24 cellular contexts compared by ENCODE assay signal in genomic region chr9:114250648-114251047, GRCh38.
A peak's percentile ranks its signal among the peaks of the same experiment; 100 is the strongest.
DNase-seq lines count a peak whose midpoint lies in the region; ATAC-seq and TF ChIP-seq lines count a peak whose summit lies in the region.
"Had no signal": no experiment of that assay in that cellular context is flagged by ENCODE, and none has a peak within 500 bp of the region (broad histone marks: within the 10 kb centered on the region; RNA-seq: fewer than 3 reads in every experiment).

No MANE protein-coding gene starts in this region.

- no peaks in the 10 kb centered on the region for H4K20me1 ChIP-seq in mammary epithelial cell (ENCODE audit: insufficient read depth, low read length)

- no peak overlapping the region for H3K9ac ChIP-seq in mammary epithelial cell (ENCODE audit: insufficient read depth, low read length)
- H3K9ac ChIP-seq: BLaER1 treated with 17β-estradiol and CSF1 and Interleukin-3, amounts not matched to agents 10 nM and 100 nM had no signal

- CTCF ChIA-PET in mammary epithelial cell (lab: Charles Lee; ENCODE audit: low non-redundant PET), result no interaction called here
- CTCF ChIA-PET in activated CD4-positive, alpha-beta memory T cell treated with anti-CD3 and anti-CD28 coated beads, Interleukin-2, amount 10 ng/mL, durations not matched to agents 7 days and 5 days (lab: Charles Lee), result no interaction called here

- no peaks in the 10 kb centered on the region for H3K9me3 Mint-ChIP-seq in neural crest cell
- H3K9me3 Mint-ChIP-seq in activated CD4-positive, alpha-beta memory T cell treated with anti-CD3 and anti-CD28 coated beads, Interleukin-2, amount 10 ng/mL, durations not matched to agents 7 days and 5 days, result no peaks in the 10 kb centered on the region
- H3K9me3 Mint-ChIP-seq: activated naive CD8-positive, alpha-beta T cell treated with anti-CD3 and anti-CD28 coated beads for 36 hours; stimulated activated naive CD8-positive, alpha-beta T cell treated with anti-CD3 and anti-CD28 coated beads, Interleukin-15, amount 100 ng/mL, for 72 hours had no signal

- peaks cover 11% of the 10 kb centered on the region for H3K4me1 Mint-ChIP-seq in neural crest cell
- no peaks in the 10 kb centered on the region for H3K4me1 Mint-ChIP-seq in activated CD4-positive, alpha-beta memory T cell treated with anti-CD3 and anti-CD28 coated beads, Interleukin-2, amount 10 ng/mL, durations not matched to agents 7 days and 5 days
- H3K4me1 Mint-ChIP-seq: activated naive CD8-positive, alpha-beta T cell treated with anti-CD3 and anti-CD28 coated beads for 36 hours; stimulated activated naive CD8-positive, alpha-beta T cell treated with anti-CD3 and anti-CD28 coated beads, Interleukin-15, amount 100 ng/mL, for 72 hours had no signal

- no peak overlapping the region for H2AFZ ChIP-seq in mammary epithelial cell (ENCODE audit: low read depth, low read length)

- TF ChIP-seq POLR2A in breast epithelium (IDR thresholded peaks at IDR 0.05) (no peak), vagina (IDR thresholded peaks at IDR 0.05) (no peak)

- H3K79me2 ChIP-seq in mammary epithelial cell (ENCODE audit: insufficient read depth, low read length), result no peaks in the 10 kb centered on the region

- H3K27ac ChIP-seq in breast epithelium (peak overlapping the region; percentile 60 to 65), mammary epithelial cell (ENCODE audit: insufficient read depth, low read depth, low read length) (no peak overlapping the region), heart right ventricle (peak overlapping the region in 7 of 10 donors; percentile 39 to 82 (median 68)), vagina (peak overlapping the region; percentile 69)
- H3K27ac ChIP-seq: A549; BLaER1 treated with 17β-estradiol and CSF1 and Interleukin-3, amounts not matched to agents 10 nM and 100 nM; brain microvascular endothelial cell; epithelial cell of prostate had no signal

- peak overlapping the region; percentile 87 for H3K27ac Mint-ChIP-seq in neural crest cell (ENCODE audit: unreplicated experiment)
- H3K27ac Mint-ChIP-seq in activated CD4-positive, alpha-beta memory T cell treated with anti-CD3 and anti-CD28 coated beads, Interleukin-2, amount 10 ng/mL, durations not matched to agents 7 days and 5 days, result no peak overlapping the region
- H3K27ac Mint-ChIP-seq: activated naive CD8-positive, alpha-beta T cell treated with anti-CD3 and anti-CD28 coated beads for 36 hours; stimulated activated naive CD8-positive, alpha-beta T cell treated with anti-CD3 and anti-CD28 coated beads, Interleukin-15, amount 100 ng/mL, for 72 hours had no signal

- H3K36me3 ChIP-seq in breast epithelium, result no peaks in the 10 kb centered on the region
- H3K36me3 ChIP-seq in mammary epithelial cell (ENCODE audit: insufficient read depth, low read length), result no peaks in the 10 kb centered on the region
- H3K36me3 ChIP-seq in heart right ventricle, result peaks cover 0 to 3% (median 0%) of the 10 kb centered on the region in 9 donors
- no peaks in the 10 kb centered on the region for H3K36me3 ChIP-seq in vagina
- H3K36me3 ChIP-seq: brain microvascular endothelial cell had no signal

- TF ChIP-seq CTCF in breast epithelium (IDR thresholded peaks at IDR 0.05), result no peak
- no peak for TF ChIP-seq CTCF in mammary epithelial cell (conservative IDR thresholded peaks at IDR 0.05 in 1 of 2, IDR thresholded peaks at IDR 0.05 in 1 of 2; ENCODE audit: extremely low read depth in 1 of 2, insufficient read depth in 1 of 2, low read depth in 1 of 2, low read length in 2 of 2)
- no peak for TF ChIP-seq CTCF in heart right ventricle (IDR thresholded peaks at IDR 0.05)
- no peak for TF ChIP-seq CTCF in neural crest cell (conservative IDR thresholded peaks at IDR 0.05)
- no peak for TF ChIP-seq CTCF in vagina (IDR thresholded peaks at IDR 0.05)

- intact Hi-C loops in breast epithelium (cut with DNase I; ENCODE audit: low total_unique reads), result no loop called here
- intact Hi-C loops in mammary epithelial cell (cut with micrococcal nuclease), result no loop called here
- intact Hi-C loops in heart right ventricle (cut with DNase I), result no loop called here
- intact Hi-C loops in vagina (cut with DNase I), result no loop called here

- peak; percentile 24 to 74 (median 61) for ATAC-seq in heart right ventricle
- ATAC-seq: A549; left colon; Panc1; stimulated activated naive CD8-positive, alpha-beta T cell treated with anti-CD3 and anti-CD28 coated beads, Interleukin-15, amount 100 ng/mL, for 72 hours had no signal

- in situ Hi-C loops in mammary epithelial cell (cut with MboI; ENCODE audit: low sequenced_read_pairs in 2 of 2), result no loop called here

- H3K4me2 ChIP-seq in mammary epithelial cell (ENCODE audit: insufficient read depth, low read depth, low read length), result no peak overlapping the region
- H3K4me2 ChIP-seq: A549; BLaER1 treated with 17β-estradiol and CSF1 and Interleukin-3, amounts not matched to agents 10 nM and 100 nM had no signal

- POLR2A ChIA-PET in activated CD4-positive, alpha-beta memory T cell treated with anti-CD3 and anti-CD28 coated beads, Interleukin-2, amount 10 ng/mL, durations not matched to agents 7 days and 5 days (lab: Charles Lee), result no interaction called here

- H3K27me3 ChIP-seq in breast epithelium (no peaks in the 10 kb centered on the region), mammary epithelial cell (ENCODE audit: insufficient read depth, low read length) (no peaks in the 10 kb centered on the region), heart right ventricle (no peaks in the 10 kb centered on the region), vagina (no peaks in the 10 kb centered on the region)
- H3K27me3 ChIP-seq: BLaER1 treated with 17β-estradiol and CSF1 and Interleukin-3, amounts not matched to agents 10 nM and 100 nM; brain microvascular endothelial cell; dorsolateral prefrontal cortex had no signal

- no peaks in the 10 kb centered on the region for H3K9me3 ChIP-seq in breast epithelium
- H3K9me3 ChIP-seq in mammary epithelial cell (replicated peaks; ENCODE audit: insufficient read depth, low read length), result no peaks in the 10 kb centered on the region
- no peaks in the 10 kb centered on the region for H3K9me3 ChIP-seq in heart right ventricle
- no peaks in the 10 kb centered on the region for H3K9me3 ChIP-seq in vagina
- H3K9me3 ChIP-seq: A549; BLaER1 treated with 17β-estradiol and CSF1 and Interleukin-3, amounts not matched to agents 10 nM and 100 nM had no signal

- no peaks in the 10 kb centered on the region for H3K27me3 Mint-ChIP-seq in neural crest cell (ENCODE audit: low read depth)
- no peaks in the 10 kb centered on the region for H3K27me3 Mint-ChIP-seq in activated CD4-positive, alpha-beta memory T cell treated with anti-CD3 and anti-CD28 coated beads, Interleukin-2, amount 10 ng/mL, durations not matched to agents 7 days and 5 days
- H3K27me3 Mint-ChIP-seq: activated naive CD8-positive, alpha-beta T cell treated with anti-CD3 and anti-CD28 coated beads for 36 hours; stimulated activated naive CD8-positive, alpha-beta T cell treated with anti-CD3 and anti-CD28 coated beads, Interleukin-15, amount 100 ng/mL, for 72 hours had no signal

- peaks cover 5 to 7% of the 10 kb centered on the region in 2 donors for H3K4me1 ChIP-seq in breast epithelium
- no peaks in the 10 kb centered on the region for H3K4me1 ChIP-seq in mammary epithelial cell (ENCODE audit: insufficient read depth, low read length)
- H3K4me1 ChIP-seq in heart right ventricle, result peaks cover 3 to 35% (median 9%) of the 10 kb centered on the region in 9 donors
- H3K4me1 ChIP-seq in vagina, result peaks cover 30% of the 10 kb centered on the region
- H3K4me1 ChIP-seq: A549; BLaER1 treated with 17β-estradiol and CSF1 and Interleukin-3, amounts not matched to agents 10 nM and 100 nM had no signal

- WGBS in mammary epithelial cell (ENCODE audit: low coverage, missing lambda C conversion rate), result 96% methylated on average over 2 of the region's 3 CpGs
- WGBS in heart right ventricle, 2 donors, result 41 to 69% methylated on average over 3 of the region's 3 CpGs

- H3K4me3 ChIP-seq in breast epithelium (peak overlapping the region in 2 of 3 donors; percentile 22 to 49), mammary epithelial cell (replicated peaks in 1 of 3; ENCODE audit: insufficient read depth in 1 of 3, low read depth in 2 of 3, low read length in 3 of 3) (no peak overlapping the region), heart right ventricle (peak overlapping the region in 2 of 10 donors; percentile 8 to 13), vagina (peak overlapping the region in 1 of 2 donors; percentile 3)
- H3K4me3 ChIP-seq: A549; BLaER1 treated with 17β-estradiol and CSF1 and Interleukin-3, amounts not matched to agents 10 nM and 100 nM; skin epidermis had no signal

- dilution Hi-C loops in mammary epithelial cell (cut with HindIII; ENCODE audit: low sequenced_read_pairs), result loop anchor here (5.0 kb wide), 1 partner anchor 78 kb away; no protein-coding TSS in a partner anchor

- no peak for DNase-seq in breast epithelium (ENCODE audit: low spot score in 2 of 2)
- DNase-seq in mammary epithelial cell, result no peak
- DNase-seq in heart right ventricle, result peak in 1 of 2 donors; percentile 20
- DNase-seq in neural crest cell (ENCODE audit: low read depth, low spot score), result no peak
- no peak for DNase-seq in vagina (ENCODE audit: extremely low spot score in 2 of 2)
- no peak for DNase-seq in SKM-1 treated with dmso at 0.1 percent for 144 hours (lab: John Stamatoyannopoulos, UW; ENCODE audit: unreplicated experiment)
- no peak for DNase-seq in activated CD4-positive, alpha-beta memory T cell treated with anti-CD3 and anti-CD28 coated beads, Interleukin-2, amount 10 ng/mL, durations not matched to agents 7 days and 5 days
- no peak for DNase-seq in HK-2 (ENCODE audit: unreplicated experiment)
- DNase-seq: activated CD4-positive, CD25-positive, alpha-beta regulatory T cell treated with anti-CD3 and anti-CD28 coated beads, Interleukin-2, amount 50 U/mL, for 72 hours; activated CD8-positive, alpha-beta memory T cell treated with anti-CD3 and anti-CD28 coated beads for 24 hours; activated naive CD8-positive, alpha-beta T cell treated with anti-CD3 and anti-CD28 coated beads for 36 hours; GF-D8; NCI-H1417; NCI-H748 treated with DMSO at 0.1 percent for 48 hours; stimulated activated naive CD8-positive, alpha-beta T cell treated with anti-CD3 and anti-CD28 coated beads, Interleukin-15, amount 100 ng/mL, for 72 hours; T1000 had no signal

- BruUV-seq in mammary epithelial cell (replicated peaks; lab: Mats Ljungman, UMichigan), result no TSS peak

- no peaks in the 10 kb centered on the region for H3K36me3 Mint-ChIP-seq in neural crest cell (ENCODE audit: low read depth)
- no peaks in the 10 kb centered on the region for H3K36me3 Mint-ChIP-seq in activated CD4-positive, alpha-beta memory T cell treated with anti-CD3 and anti-CD28 coated beads, Interleukin-2, amount 10 ng/mL, durations not matched to agents 7 days and 5 days (ENCODE audit: low read depth)
- H3K36me3 Mint-ChIP-seq: activated naive CD8-positive, alpha-beta T cell treated with anti-CD3 and anti-CD28 coated beads for 36 hours had no signal

- no peak overlapping the region for H3K4me3 Mint-ChIP-seq in neural crest cell
- no peak overlapping the region for H3K4me3 Mint-ChIP-seq in activated CD4-positive, alpha-beta memory T cell treated with anti-CD3 and anti-CD28 coated beads, Interleukin-2, amount 10 ng/mL, durations not matched to agents 7 days and 5 days
- H3K4me3 Mint-ChIP-seq: activated naive CD8-positive, alpha-beta T cell treated with anti-CD3 and anti-CD28 coated beads for 36 hours; stimulated activated naive CD8-positive, alpha-beta T cell treated with anti-CD3 and anti-CD28 coated beads, Interleukin-15, amount 100 ng/mL, for 72 hours had no signal

Comparison
In these comparisons a context has a peak if more than half of its experiments do, and no peak if none do; other contexts are left out.
1. H3K4me3 ChIP-seq: peak in breast epithelium (2 of 3); none in mammary epithelial cell (0 of 3).